Comparison of ENCODE assay signal across 13 cellular contexts in genomic region chr6:100096356-100096755, GRCh38.
A peak's percentile ranks its signal among the peaks of the same experiment; 100 is the strongest.
DNase-seq lines count a peak whose midpoint lies in the region; TF ChIP-seq lines count a peak whose summit lies in the region.
"Had no signal": no experiment of that assay in that cellular context is flagged by ENCODE, and none has a peak within 500 bp of the region (broad histone marks: within the 10 kb centered on the region; RNA-seq: fewer than 3 reads in every experiment).

No MANE protein-coding gene starts in this region.

- no peaks in the 10 kb centered on the region for H3K4me1 ChIP-seq in adrenal gland (replicated peaks in 1 of 2)

- no peak overlapping the region for H3K27ac ChIP-seq in adrenal gland
- H3K27ac ChIP-seq: HL-60 had no signal

- intact Hi-C loops in adrenal gland (cut with DNase I) (loop anchor here in 1 of 2 donors (10.0 kb wide), 1 partner anchor 222 kb away; no protein-coding TSS in a partner anchor), posterior cingulate gyrus (cut with DNase I) (no loop called here)

- TF ChIP-seq POLR2A in adrenal gland (IDR thresholded peaks at IDR 0.05) = no peak

- no peak overlapping the region for H3K4me3 ChIP-seq in adrenal gland
- H3K4me3 ChIP-seq: K562 had no signal

- no peaks in the 10 kb centered on the region for H3K9me3 ChIP-seq in adrenal gland (replicated peaks in 1 of 3)

- DNase-seq in EL = peak; percentile 42
- peak; percentile 28 for DNase-seq in HCEC 1CT
- peak; percentile 1 for DNase-seq in amniotic stem cell (lab: John Stamatoyannopoulos, UW)
- peak; percentile 22 for DNase-seq in renal cortical epithelial cell (ENCODE audit: low read depth)
- DNase-seq in adrenal gland = no peak
- DNase-seq in posterior cingulate gyrus = no peak
- DNase-seq in glomerular visceral epithelial cell (ENCODE audit: extremely low spot score) = no peak
- DNase-seq in NCI-H524 treated with DMSO at 0.1 percent for 48 hours (lab: John Stamatoyannopoulos, UW) = no peak
- DNase-seq: CD8-positive, alpha-beta T cell; COR-L47; DND-41 had no signal

- WGBS in adrenal gland, 4 donors = 58 to 61% (median 60%) methylated on average over 2 of the region's 2 CpGs

- TF ChIP-seq CTCF in adrenal gland (IDR thresholded peaks at IDR 0.05) = no peak

- no peaks in the 10 kb centered on the region for H3K27me3 ChIP-seq in adrenal gland

- H3K36me3 ChIP-seq in adrenal gland (replicated peaks in 1 of 2) = no peaks in the 10 kb centered on the region

Comparison
In these comparisons a context has a peak if more than half of its experiments do, and no peak if none do; other contexts are left out.
1. DNase-seq: peak in EL (single experiment), HCEC 1CT (single experiment), amniotic stem cell (single experiment) and renal cortical epithelial cell (single experiment); none in adrenal gland (0 of 7), posterior cingulate gyrus (0 of 10), glomerular visceral epithelial cell (single experiment) and NCI-H524 treated with DMSO at 0.1 percent for 48 hours (single experiment).